ENCODE assay signal across 1 cellular context in genomic region chr12:53625373-53625945, GRCh38.
TF ChIP-seq lines count a peak whose summit lies in the region.

No MANE protein-coding gene starts in this region.

TF ChIP-seq in K562, 482 proteins besides CTCF, POLR2A, EP300 and RAD21 (continued from another document and continues in another):
- TF ChIP-seq RERE (CRISPR knock-in tag; IDR thresholded peaks at IDR 0.05; ENCODE audit: borderline replicate concordance) (no peak), CHD2 (IDR thresholded peaks at IDR 0.05; ENCODE audit: low read depth, low read length) (no peak), ZBTB26 (CRISPR knock-in tag; IDR thresholded peaks at IDR 0.05) (peak; percentile 90), HDAC6 (IDR thresholded peaks at IDR 0.05; ENCODE audit: low read depth, low read length) (no peak), GABPB2 (CRISPR knock-in tag; conservative IDR thresholded peaks at IDR 0.05) (no peak), POLR2H (tag; IDR thresholded peaks at IDR 0.05; ENCODE audit: low read depth) (no peak; the same call in none of the 2 replicates), ZNF551 (CRISPR knock-in tag; IDR thresholded peaks at IDR 0.05) (no peak), ELK3 (CRISPR knock-in tag; IDR thresholded peaks at IDR 0.05) (no peak), E2F4 (CRISPR knock-in tag; IDR thresholded peaks at IDR 0.05; ENCODE audit: low read depth) (no peak), RBFOX2 (IDR thresholded peaks at IDR 0.05; ENCODE audit: low read depth, low read length) (no peak), KDM5B (IDR thresholded peaks at IDR 0.05; ENCODE audit: insufficient replicate concordance, low read depth, low read length) (no peak), PHF20 (IDR thresholded peaks at IDR 0.05; ENCODE audit: partially characterized antibody) (no peak), LARP7 (IDR thresholded peaks at IDR 0.05) (peak; percentile 66; the same call in 1 of the 2 replicates), ZKSCAN1 (IDR thresholded peaks at IDR 0.05; ENCODE audit: low read depth, low read length) (no peak), ZNF699 (CRISPR knock-in tag; IDR thresholded peaks at IDR 0.05; ENCODE audit: insufficient replicate concordance) (no peak), FOXP4 (CRISPR knock-in tag; IDR thresholded peaks at IDR 0.05; ENCODE audit: borderline replicate concordance) (no peak), ZNF133 (CRISPR knock-in tag; IDR thresholded peaks at IDR 0.05) (no peak), NCOA2 (IDR thresholded peaks at IDR 0.05; ENCODE audit: partially characterized antibody in 2 of 2) (no peak), DDX20 (tag; IDR thresholded peaks at IDR 0.05; ENCODE audit: low read depth) (no peak), ARHGAP35 (IDR thresholded peaks at IDR 0.05; ENCODE audit: partially characterized antibody) (no peak), RB1 (IDR thresholded peaks at IDR 0.05; ENCODE audit: low read depth) (no peak), CREM (IDR thresholded peaks at IDR 0.05; ENCODE audit: low read depth) (no peak), NKRF (IDR thresholded peaks at IDR 0.05; ENCODE audit: borderline replicate concordance) (peak; percentile 61; the same call in 1 of the 2 replicates), ARID2 (IDR thresholded peaks at IDR 0.05) (no peak), DIDO1 (tag; IDR thresholded peaks at IDR 0.05; ENCODE audit: low read depth) (no peak), PHF8 (IDR thresholded peaks at IDR 0.05; ENCODE audit: borderline replicate concordance, low read length) (no peak), NFIX (CRISPR knock-in tag; IDR thresholded peaks at IDR 0.05; ENCODE audit: low read depth) (no peak), ARID1B (IDR thresholded peaks at IDR 0.05) (no peak; the same call in 1 of the 2 replicates), CREB5 (CRISPR knock-in tag; IDR thresholded peaks at IDR 0.05) (no peak), STAG1 (CRISPR knock-in tag; IDR thresholded peaks at IDR 0.05; ENCODE audit: borderline replicate concordance) (no peak), HBP1 (CRISPR knock-in tag; IDR thresholded peaks at IDR 0.05) (peak; percentile 91; the same call in 1 of the 2 replicates), CEBPZ (IDR thresholded peaks at IDR 0.05; ENCODE audit: borderline replicate concordance, low read depth, low read length) (no peak), TRIM24 (IDR thresholded peaks at IDR 0.05) (peak in 1 of 2 experiments; percentile 8; a peak in 1 of 4 replicates), ZNF277 (CRISPR knock-in tag; IDR thresholded peaks at IDR 0.05; ENCODE audit: borderline replicate concordance) (no peak)
